9 cellular contexts compared by ENCODE assay signal in the genomic region with DNA sequence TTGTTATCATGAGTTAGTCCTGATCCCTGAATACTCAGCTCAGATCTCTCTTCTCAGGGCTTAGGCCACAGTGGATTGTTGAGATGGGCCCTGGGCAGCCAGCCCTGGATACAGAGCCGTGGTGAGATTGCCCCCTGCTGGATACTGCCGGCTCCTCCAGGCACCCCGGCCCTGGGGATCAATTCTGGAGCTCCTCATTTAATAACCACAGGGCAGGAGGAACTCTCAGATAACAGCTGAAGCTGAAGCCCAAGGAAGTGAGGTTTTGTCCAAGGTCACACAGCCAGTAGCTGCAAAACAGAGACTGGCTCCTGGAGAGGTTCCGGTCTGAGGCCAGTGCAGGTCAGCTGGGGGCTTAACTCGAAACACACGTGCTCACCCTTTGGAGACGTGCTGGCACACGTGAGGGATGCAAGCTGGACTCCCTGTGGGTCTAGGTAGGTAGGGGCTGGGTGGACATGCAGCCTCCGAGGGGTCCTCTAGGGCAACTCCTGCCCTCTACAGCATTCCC. TPM values are rescaled to one million over a fixed set of nuclear protein-coding genes. Genes with fewer than 3 reads are reported as not detected.
DNase-seq lines count a peak whose midpoint lies in the region; ATAC-seq, FAIRE-seq and TF ChIP-seq lines count a peak whose summit lies in the region.
"Had no signal": no experiment of that assay in that cellular context is flagged by ENCODE, and none has a peak within 500 bp of the region (broad histone marks: within the 10 kb centered on the region; RNA-seq: fewer than 3 reads in every experiment).

No MANE protein-coding gene starts in this region.

- H3K36me3 Mint-ChIP-seq in CD4-positive, alpha-beta T cell (ENCODE audit: low read depth) = no peaks in the 10 kb centered on the region
- peaks cover 3% of the 10 kb centered on the region for H3K36me3 Mint-ChIP-seq in T-helper 17 cell (ENCODE audit: low read depth)
- no peaks in the 10 kb centered on the region for H3K36me3 Mint-ChIP-seq in immature natural killer cell
- H3K36me3 Mint-ChIP-seq: IgD-negative memory B cell had no signal

- peak; percentile 64 for ATAC-seq in CD4-positive, alpha-beta T cell (ENCODE audit: poor library complexity)
- ATAC-seq in GM21447 (IDR thresholded peaks at IDR 0.05; ENCODE audit: unreplicated experiment) = peak; percentile 67
- peak; percentile 69 for ATAC-seq in T-helper 17 cell
- ATAC-seq in K562 = peak; percentile 98

- peaks cover 3% of the 10 kb centered on the region; the same call in 1 of the 2 replicates for H4K20me1 ChIP-seq in K562 (replicated peaks; ENCODE audit: control insufficient read depth, insufficient read depth, low read length)

- intact Hi-C loops in CD4-positive, alpha-beta T cell (cut with DNase I, micrococcal nuclease) = no loop called here
- intact Hi-C loops in K562 (cut with micrococcal nuclease) = loop anchor here (1.0 kb wide), 2 partner anchors 144 to 298 kb away; no protein-coding TSS in a partner anchor

- in situ Hi-C loops in K562 (cut with MboI) = loop anchor here (10.0 kb wide), 2 partner anchors 133 to 293 kb away; no protein-coding TSS in a partner anchor

- peak overlapping the region; percentile 15; the same call in 1 of the 2 replicates for H2AFZ ChIP-seq in K562 (ENCODE audit: low read depth, low read length)

- H3K4me1 Mint-ChIP-seq in CD4-positive, alpha-beta T cell (ENCODE audit: low read depth) = no peaks in the 10 kb centered on the region
- H3K4me1 Mint-ChIP-seq in T-helper 17 cell (no peaks in the 10 kb centered on the region), immature natural killer cell (no peaks in the 10 kb centered on the region)
- H3K4me1 Mint-ChIP-seq: IgD-negative memory B cell had no signal

- WGBS in K562 (ENCODE audit: insufficient coverage, low coverage, missing lambda C conversion rate) = 6% methylated on average over 9 of the region's 9 CpGs

- no peak for TF ChIP-seq POLR2A in K562 (conservative IDR thresholded peaks at IDR 0.05)

- no peaks in the 10 kb centered on the region for H3K9me1 ChIP-seq in K562 (ENCODE audit: control insufficient read depth, insufficient read depth, low read length)

- H3K4me1 ChIP-seq in K562 (replicated peaks in 1 of 2; ENCODE audit: control insufficient read depth in 2 of 2, insufficient read depth in 2 of 2, low read length in 2 of 2) = peaks cover 0 to 5% of the 10 kb centered on the region in 2 experiments; a peak in 3 of 5 replicates

- no peak overlapping the region for H3K4me3 ChIP-seq in K562

- TF ChIP-seq RAD21 in K562 (CRISPR knock-in tag; conservative IDR thresholded peaks at IDR 0.05 in 1 of 2, IDR thresholded peaks at IDR 0.05 in 1 of 2) = peak; percentile 89

- no peaks in the 10 kb centered on the region for H3K36me3 ChIP-seq in K562 (ENCODE audit: control insufficient read depth, insufficient read depth, low read length)

- CTCF ChIA-PET in CD4-positive, alpha-beta T cell (lab: Charles Lee) = interaction anchor here (1.0 to 1.5 kb wide), 3 partner anchors 139 to 144 kb away, joined by 3 to 10 read pairs (median 3); partner anchors contain the start of gene KCNJ11
- CTCF ChIA-PET in K562 (lab: Yijun Ruan, JAX; ENCODE audit: low intra/inter-chr PET ratio) = interaction anchor here (0.5 to 2.3 kb wide), 6 partner anchors 141 to 394 kb away, joined by 3 to 11 read pairs (median 3); no protein-coding TSS in a partner anchor

- no peak for TF ChIP-seq EP300 in K562 (IDR thresholded peaks at IDR 0.05; ENCODE audit: low read length)

- peak; percentile 10 to 49 (median 18) for DNase-seq in CD4-positive, alpha-beta T cell
- peak; percentile 32 for DNase-seq in M059J (ENCODE audit: low read depth)
- peak in 2 of 3 donors; percentile 15 to 20 for DNase-seq in T-helper 17 cell
- DNase-seq in K562 (ENCODE audit: extremely low read depth in 1 of 4, low spot score in 3 of 4) = peak; percentile 77 to 88 (median 84)
- DNase-seq in immature natural killer cell = peak in 2 of 3 donors; percentile 16 to 19
- DNase-seq in stimulated activated CD4-positive, alpha-beta T cell treated with anti-CD3 and anti-CD28 coated beads, Interleukin-15, amount 100 ng/mL, for 48 hours (ENCODE audit: low read depth in 2 of 2) = peak; percentile 24 to 40
- DNase-seq in T1000 (lab: John Stamatoyannopoulos, UW) = no peak

- POLR2A ChIA-PET in CD4-positive, alpha-beta T cell (lab: Charles Lee) = interaction anchor here (1.0 kb wide), 1 partner anchor 144 kb away, joined by 3 read pairs; no protein-coding TSS in a partner anchor
- POLR2A ChIA-PET in K562 (lab: Yijun Ruan, JAX) = interaction anchor here (0.6 to 1.3 kb wide), 7 partner anchors 9 to 190 kb away, joined by 3 to 4 read pairs (median 3); no protein-coding TSS in a partner anchor

- H3K9ac ChIP-seq in K562 (ENCODE audit: insufficient read depth in 1 of 2, low read depth in 2 of 2, low read length in 2 of 2) = no peak overlapping the region

- H3K27ac Mint-ChIP-seq in CD4-positive, alpha-beta T cell = no peak overlapping the region
- H3K27ac Mint-ChIP-seq in T-helper 17 cell = no peak overlapping the region
- H3K27ac Mint-ChIP-seq in immature natural killer cell = no peak overlapping the region

- BruUV-seq in K562 (replicated peaks; lab: Mats Ljungman, UMichigan) = no TSS peak

- no peaks in the 10 kb centered on the region for H3K9me3 Mint-ChIP-seq in CD4-positive, alpha-beta T cell
- no peaks in the 10 kb centered on the region for H3K9me3 Mint-ChIP-seq in immature natural killer cell

- no peaks in the 10 kb centered on the region for H3K79me2 ChIP-seq in K562 (ENCODE audit: control insufficient read depth, insufficient read depth, low read length)

- H3K4me2 ChIP-seq in K562 (ENCODE audit: insufficient read depth, low read length) = peak overlapping the region; percentile 57

- H3K27me3 ChIP-seq in CD4-positive, alpha-beta T cell (ENCODE audit: control insufficient read depth, insufficient read depth, low read length) = no peaks in the 10 kb centered on the region
- peaks cover 21 to 70% of the 10 kb centered on the region in 2 experiments; a peak in 4 of 5 replicates for H3K27me3 ChIP-seq in K562 (ENCODE audit: control insufficient read depth in 2 of 2, insufficient read depth in 2 of 2, low read length in 2 of 2)

- TF ChIP-seq CTCF in CD4-positive, alpha-beta T cell (IDR thresholded peaks at IDR 0.05) = peak; percentile 27
- peak; percentile 88 to 92 (median 89) for TF ChIP-seq CTCF in K562 (IDR thresholded peaks at IDR 0.05 in 2 of 3, conservative IDR thresholded peaks at IDR 0.05 in 1 of 3; ENCODE audit: insufficient read depth in 2 of 3, low read depth in 1 of 3, low read length in 3 of 3)

- FAIRE-seq in K562 (lab: Jason Lieb, UNC) = peak; percentile 81

- no peak overlapping the region for H3K27ac ChIP-seq in CD4-positive, alpha-beta T cell (ENCODE audit: low read depth, low read length)
- H3K27ac ChIP-seq in K562 (ENCODE audit: extremely low read depth, low read depth, low read length) = no peak overlapping the region

- H3K4me3 Mint-ChIP-seq in CD4-positive, alpha-beta T cell = no peak overlapping the region
- H3K4me3 Mint-ChIP-seq in T-helper 17 cell = no peak overlapping the region
- H3K4me3 Mint-ChIP-seq in immature natural killer cell = no peak overlapping the region
- H3K4me3 Mint-ChIP-seq: IgD-negative memory B cell had no signal

- peaks cover 9% of the 10 kb centered on the region for H3K27me3 Mint-ChIP-seq in CD4-positive, alpha-beta T cell
- peaks cover 35% of the 10 kb centered on the region for H3K27me3 Mint-ChIP-seq in T-helper 17 cell
- peaks cover 0 to 1% (median 0%) of the 10 kb centered on the region in 3 donors for H3K27me3 Mint-ChIP-seq in immature natural killer cell (ENCODE audit: low read depth in 3 of 3)

- no peaks in the 10 kb centered on the region for H3K9me3 ChIP-seq in CD4-positive, alpha-beta T cell (ENCODE audit: control insufficient read depth, low read length)
- no peaks in the 10 kb centered on the region for H3K9me3 ChIP-seq in T-helper 17 cell (ENCODE audit: control insufficient read depth, low read length, poor library complexity, severe bottlenecking)
- H3K9me3 ChIP-seq in K562 (replicated peaks; ENCODE audit: control insufficient read depth, insufficient read depth, low read depth, low read length) = no peaks in the 10 kb centered on the region

RNA-seq across cellular contexts. Expression of gene USH1C, which starts 16.0 kb away (rescaled TPM):
- not detected for total RNA-seq in CD4-positive, alpha-beta T cell
- total RNA-seq in M059J (2014; rRNA removed; shearing (Covaris generic)) = not detected in 2 replicates
- total RNA-seq in T-helper 17 cell = not detected
- total RNA-seq in K562 (2011; cell fraction: chromatin; rRNA removed; ENCODE audit: low replicate concordance) = 0.14 TPM in 1 of 2 replicates, not detected in the other
- total RNA-seq in K562 (2011; cell fraction: nucleolus; rRNA removed) = not detected in 2 replicates
- total RNA-seq in K562 (2011; cell fraction: nucleoplasm; rRNA removed) = not detected in 2 replicates
- total RNA-seq in K562 (2014; rRNA removed) = not detected in 2 replicates
- not detected in 2 replicates for total RNA-seq in K562 (2014; rRNA removed; fragmentation: Illumina TruSeq; extraction: Trizol)
- not detected in 2 replicates for total RNA-seq in K562 (2015; rRNA removed; fragmentation: Illumina TruSeq; extraction: Trizol)
- not detected in 2 replicates for total RNA-seq in K562 (2021)
- not detected in 2 replicates for polyA plus RNA-seq in K562 (2011; rRNA removed)
- not detected in 2 replicates for polyA plus RNA-seq in K562 (2011; cell fraction: cytosol; rRNA removed)
- polyA plus RNA-seq in K562 (2011; cell fraction: nucleus; rRNA removed) = not detected in 2 replicates
- polyA plus RNA-seq in K562 (2012) = not detected in 2 replicates
- polyA plus RNA-seq in K562 (2014; fragmentation: Illumina TruSeq; extraction: Trizol) = not detected in 2 replicates
- not detected for polyA plus RNA-seq in K562 (2014; fragmentation: Nextera tagmentation; extraction: Ambion mirVana)
- 0.04 TPM in 1 of 2 replicates, not detected in the other for polyA plus RNA-seq in K562 (2014; rRNA removed)
- polyA minus RNA-seq in K562 (2011; rRNA and poly(A)+ RNA removed) = not detected in 2 replicates
- polyA minus RNA-seq in K562 (2011; cell fraction: cytosol; rRNA and poly(A)+ RNA removed) = not detected in 2 replicates
- polyA minus RNA-seq in K562 (2011; cell fraction: nucleus; rRNA and poly(A)+ RNA removed) = not detected in 2 replicates
- not detected for polyA plus RNA-seq in immature natural killer cell
- polyA plus RNA-seq: IgD-negative memory B cell had no signal

RNA-seq across cellular contexts. Expression of gene OTOG, which starts 18.8 kb away (rescaled TPM):
- total RNA-seq in CD4-positive, alpha-beta T cell = not detected
- not detected in 2 replicates for total RNA-seq in M059J (2014; rRNA removed; shearing (Covaris generic))
- total RNA-seq in T-helper 17 cell = not detected
- not detected in 2 replicates for total RNA-seq in K562 (2011; cell fraction: chromatin; rRNA removed; ENCODE audit: low replicate concordance)
- not detected in 2 replicates for total RNA-seq in K562 (2011; cell fraction: nucleolus; rRNA removed)
- total RNA-seq in K562 (2011; cell fraction: nucleoplasm; rRNA removed) = not detected in 2 replicates
- total RNA-seq in K562 (2014; rRNA removed) = not detected in 2 replicates
- total RNA-seq in K562 (2014; rRNA removed; fragmentation: Illumina TruSeq; extraction: Trizol) = not detected in 2 replicates
- not detected in 2 replicates for total RNA-seq in K562 (2015; rRNA removed; fragmentation: Illumina TruSeq; extraction: Trizol)
- total RNA-seq in K562 (2021) = not detected in 2 replicates
- polyA plus RNA-seq in K562 (2011; rRNA removed) = not detected in 2 replicates
- not detected in 2 replicates for polyA plus RNA-seq in K562 (2011; cell fraction: cytosol; rRNA removed)
- polyA plus RNA-seq in K562 (2011; cell fraction: nucleus; rRNA removed) = not detected in 2 replicates
- polyA plus RNA-seq in K562 (2012) = 0.07 TPM in 1 of 2 replicates, not detected in the other
- not detected in 2 replicates for polyA plus RNA-seq in K562 (2014; fragmentation: Illumina TruSeq; extraction: Trizol)
- polyA plus RNA-seq in K562 (2014; fragmentation: Nextera tagmentation; extraction: Ambion mirVana) = not detected
- not detected in 2 replicates for polyA plus RNA-seq in K562 (2014; rRNA removed)
- not detected in 2 replicates for polyA minus RNA-seq in K562 (2011; rRNA and poly(A)+ RNA removed)
- not detected in 2 replicates for polyA minus RNA-seq in K562 (2011; cell fraction: cytosol; rRNA and poly(A)+ RNA removed)
- polyA minus RNA-seq in K562 (2011; cell fraction: nucleus; rRNA and poly(A)+ RNA removed) = not detected in 2 replicates
- not detected for polyA plus RNA-seq in immature natural killer cell
- polyA plus RNA-seq: IgD-negative memory B cell had no signal

RNA-seq across cellular contexts. Expression of gene ABCC8, which starts 51.6 kb away (rescaled TPM):
- not detected for total RNA-seq in CD4-positive, alpha-beta T cell
- total RNA-seq in M059J (2014; rRNA removed; shearing (Covaris generic)) = not detected in 2 replicates
- not detected for total RNA-seq in T-helper 17 cell
- total RNA-seq in K562 (2011; cell fraction: chromatin; rRNA removed; ENCODE audit: low replicate concordance) = not detected in 2 replicates
- total RNA-seq in K562 (2011; cell fraction: nucleolus; rRNA removed) = not detected in 2 replicates
- not detected in 2 replicates for total RNA-seq in K562 (2011; cell fraction: nucleoplasm; rRNA removed)
- total RNA-seq in K562 (2014; rRNA removed) = not detected in 2 replicates
- not detected in 2 replicates for total RNA-seq in K562 (2014; rRNA removed; fragmentation: Illumina TruSeq; extraction: Trizol)
- not detected in 2 replicates for total RNA-seq in K562 (2015; rRNA removed; fragmentation: Illumina TruSeq; extraction: Trizol)
- total RNA-seq in K562 (2021) = 0.27 TPM in 1 of 2 replicates, not detected in the other
- polyA plus RNA-seq in K562 (2011; rRNA removed) = not detected in 2 replicates
- polyA plus RNA-seq in K562 (2011; cell fraction: cytosol; rRNA removed) = 0.03 TPM in 1 of 2 replicates, not detected in the other
- 0.17 TPM in 1 of 2 replicates, not detected in the other for polyA plus RNA-seq in K562 (2011; cell fraction: nucleus; rRNA removed)
- 0.47 TPM in 1 of 2 replicates, not detected in the other for polyA plus RNA-seq in K562 (2012)
- polyA plus RNA-seq in K562 (2014; fragmentation: Illumina TruSeq; extraction: Trizol) = not detected in 2 replicates
- not detected for polyA plus RNA-seq in K562 (2014; fragmentation: Nextera tagmentation; extraction: Ambion mirVana)
- polyA plus RNA-seq in K562 (2014; rRNA removed) = not detected in 2 replicates
- not detected in 2 replicates for polyA minus RNA-seq in K562 (2011; rRNA and poly(A)+ RNA removed)
- not detected in 2 replicates for polyA minus RNA-seq in K562 (2011; cell fraction: cytosol; rRNA and poly(A)+ RNA removed)
- not detected in 2 replicates for polyA minus RNA-seq in K562 (2011; cell fraction: nucleus; rRNA and poly(A)+ RNA removed)
- polyA plus RNA-seq in immature natural killer cell = not detected
- polyA plus RNA-seq: IgD-negative memory B cell had no signal
